9 cellular contexts compared by ENCODE assay signal in the genomic region with DNA sequence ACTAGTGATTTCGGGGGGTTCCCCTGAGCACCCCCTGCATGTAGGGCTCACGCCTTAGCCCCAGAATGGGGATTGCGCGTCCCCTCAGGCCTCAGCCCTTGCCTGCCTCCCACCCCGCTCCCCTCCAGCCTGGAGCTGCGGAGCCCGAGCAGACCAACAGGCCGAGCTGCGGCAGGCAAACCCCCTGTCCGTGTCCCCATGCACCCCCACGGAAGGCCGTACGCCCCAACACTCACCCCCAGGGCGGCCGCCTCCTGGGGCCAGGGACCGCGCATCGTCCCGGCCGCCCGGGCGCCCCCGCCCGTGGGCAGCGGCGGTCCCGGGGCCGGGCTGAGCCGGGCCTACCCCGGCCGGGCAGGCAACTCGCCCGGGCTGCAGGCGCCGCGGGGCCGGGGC. TPM values are rescaled to one million over a fixed set of nuclear protein-coding genes. Genes with fewer than 3 reads are reported as not detected.
DNase-seq lines count a peak whose midpoint lies in the region; ATAC-seq, FAIRE-seq and TF ChIP-seq lines count a peak whose summit lies in the region.
"Had no signal": no experiment of that assay in that cellular context is flagged by ENCODE, and none has a peak within 500 bp of the region (broad histone marks: within the 10 kb centered on the region; RNA-seq: fewer than 3 reads in every experiment).

No MANE protein-coding gene starts in this region.

- no peak for TF ChIP-seq CTCF in HFFc6 (IDR thresholded peaks at IDR 0.05)
- TF ChIP-seq CTCF in H1 (IDR thresholded peaks at IDR 0.05; ENCODE audit: control extremely low read depth in 1 of 3, insufficient read depth in 1 of 3, low read depth in 1 of 3, low read length in 3 of 3), result no peak
- TF ChIP-seq CTCF in omental fat pad (IDR thresholded peaks at IDR 0.05), result no peak

- H2BK12ac ChIP-seq in H1 (ENCODE audit: low read depth, low read length), result no peak overlapping the region

- H2BK20ac ChIP-seq in H1 (ENCODE audit: low read length), result no peak overlapping the region

- TF ChIP-seq EP300 in H1 (IDR thresholded peaks at IDR 0.05; ENCODE audit: borderline replicate concordance in 1 of 2, low read depth in 2 of 2, low read length in 2 of 2), result no peak

- H3K4me3 ChIP-seq in H1 (ENCODE audit: extremely low read depth in 1 of 4, insufficient read depth in 2 of 4, low read depth in 3 of 4, low read length in 4 of 4), result peak overlapping the region; percentile 41 to 75 (median 62)

- H2BK15ac ChIP-seq in H1 (ENCODE audit: low read length), result peak overlapping the region; percentile 88; the same call in 1 of the 2 replicates

- H3K9me3 Mint-ChIP-seq in HFFc6, result no peaks in the 10 kb centered on the region

- no peaks in the 10 kb centered on the region; a peak in 1 of 4 replicates for H3K9me3 ChIP-seq in H1 (ENCODE audit: insufficient read depth in 2 of 2, low read depth in 1 of 2, low read length in 1 of 2)

- H3K36me3 Mint-ChIP-seq in HFFc6 (ENCODE audit: low read depth), result no peaks in the 10 kb centered on the region

- H3K27ac Mint-ChIP-seq in HFFc6, result no peak overlapping the region

- no peak overlapping the region for H2AFZ ChIP-seq in H1 (ENCODE audit: low read length)

- H3K4me1 ChIP-seq in H1 (replicated peaks in 1 of 4; ENCODE audit: control insufficient read depth in 3 of 4, insufficient read depth in 4 of 4, low read length in 3 of 4), result peaks cover 0 to 5% (median under 1%) of the 10 kb centered on the region in 4 experiments; a peak in 2 of 7 replicates

- no peak for FAIRE-seq in H1 (lab: Jason Lieb, UNC)

- 3% methylated on average over 19 of the region's 37 CpGs; no CpG with 5 or more reads in 1 of the 2 experiments for WGBS in H1 (ENCODE audit: extremely low coverage in 1 of 2, insufficient coverage in 1 of 2, insufficient read length in 1 of 2, insufficient replicate concordance in 2 of 2, low coverage in 1 of 2, low lambda C conversion rate in 2 of 2, missing lambda C conversion rate in 1 of 2), 2 experiments

- no peaks in the 10 kb centered on the region for H3K79me2 ChIP-seq in H1 (ENCODE audit: control insufficient read depth in 1 of 2, insufficient read depth in 2 of 2, low read length in 2 of 2)

- POLR2A ChIA-PET in H1 (lab: Charles Lee; ENCODE audit: partially characterized antibody), result interaction anchor here (0.9 to 1.4 kb wide), 5 partner anchors 9 to 203 kb away, joined by 3 to 4 read pairs (median 4); no protein-coding TSS in a partner anchor

- no peaks in the 10 kb centered on the region for H3K36me3 ChIP-seq in H1 (ENCODE audit: control insufficient read depth in 2 of 4, insufficient read depth in 4 of 4, low read length in 3 of 4)

- H3K27ac ChIP-seq in H1 (ENCODE audit: low read depth, low read length), result no peak overlapping the region
- H3K27ac ChIP-seq: HL-60 had no signal

- no peak overlapping the region for H2AK5ac ChIP-seq in H1 (ENCODE audit: low read depth, low read length)

- H2BK5ac ChIP-seq in H1 (ENCODE audit: low read depth, low read length), result no peak overlapping the region

- H4K20me1 ChIP-seq in H1 (replicated peaks in 1 of 2; ENCODE audit: control insufficient read depth in 1 of 2, insufficient read depth in 2 of 2, low read length in 2 of 2), result peaks cover 0 to 5% of the 10 kb centered on the region in 2 experiments

- H3K9ac ChIP-seq in H1 (replicated peaks in 1 of 4; ENCODE audit: extremely low read depth in 1 of 4, low read depth in 3 of 4, low read length in 3 of 4), result no peak overlapping the region

- H3K79me1 ChIP-seq in H1 (ENCODE audit: low read depth, low read length), result no peaks in the 10 kb centered on the region

- H4K91ac ChIP-seq in H1 (replicated peaks; ENCODE audit: insufficient read length, low read length), result no peak overlapping the region

- peak overlapping the region; percentile 90; the same call in 1 of the 2 replicates for H3K4me3 Mint-ChIP-seq in HFFc6

- H3K27me3 ChIP-seq in H1 (replicated peaks in 1 of 4; ENCODE audit: control insufficient read depth in 3 of 4, extremely low read depth in 1 of 4, insufficient read depth in 3 of 4, low read length in 3 of 4), result peaks cover 0 to 12% (median 9%) of the 10 kb centered on the region in 4 experiments; a peak in 5 of 7 replicates

- no peak for TF ChIP-seq RAD21 in H1 (IDR thresholded peaks at IDR 0.05 in 1 of 2, conservative IDR thresholded peaks at IDR 0.05 in 1 of 2; ENCODE audit: low read depth in 2 of 2, low read length in 2 of 2)

- no peak overlapping the region for H3K56ac ChIP-seq in H1 (replicated peaks; ENCODE audit: insufficient read length, low read depth, low read length)

- peak overlapping the region; percentile 75 for H3K4ac ChIP-seq in H1 (replicated peaks; ENCODE audit: insufficient read length, low read depth, low read length)

- H3K4me1 Mint-ChIP-seq in HFFc6 (ENCODE audit: low read depth), result 0 out of 2 replicates have a peak, but pooled peaks cover 5% of the 10 kb centered on the region

- H3K23ac ChIP-seq in H1 (ENCODE audit: insufficient read length), result no peak overlapping the region

- H3K18ac ChIP-seq in H1 (ENCODE audit: extremely low read depth, low read length), result no peak overlapping the region; the same call in 1 of the 2 replicates

- no peak overlapping the region for H3K14ac ChIP-seq in H1 (ENCODE audit: insufficient read length)

- CTCF ChIA-PET in H1 (lab: Charles Lee; ENCODE audit: partially characterized antibody), result interaction anchor here (0.6 to 8.5 kb wide), 39 partner anchors 10 to 399 kb away, joined by 3 to 126 read pairs (median 6); no protein-coding TSS in a partner anchor

- peaks cover 6% of the 10 kb centered on the region; the same call in 1 of the 2 replicates for H3K23me2 ChIP-seq in H1 (ENCODE audit: low read depth, low read length)

- H4K8ac ChIP-seq in H1 (ENCODE audit: extremely low read depth, insufficient read depth, low read length), result no peak overlapping the region

- TF ChIP-seq POLR2A in H1 (IDR thresholded peaks at IDR 0.05; ENCODE audit: control extremely low read depth in 1 of 2, low read depth in 2 of 2, low read length in 2 of 2), result no peak

- H2BK120ac ChIP-seq in H1 (replicated peaks; ENCODE audit: low read depth, low read length), result no peak overlapping the region

- peak overlapping the region; percentile 50 to 97 for H3K4me2 ChIP-seq in H1 (ENCODE audit: insufficient read depth in 1 of 2, low read depth in 2 of 2, low read length in 2 of 2)

- peaks cover 32% of the 10 kb centered on the region for H3K27me3 Mint-ChIP-seq in HFFc6 (ENCODE audit: insufficient read depth)

- DNase-seq in 8988T (peak; percentile 66), HFFc6 (no peak), H1 (ENCODE audit: low read depth in 1 of 2, low spot score in 2 of 2) (peak in 1 of 2 experiments; percentile 71), omental fat pad (ENCODE audit: low spot score) (no peak), hepatic stellate cell (ENCODE audit: low spot score) (no peak), SHP77 (lab: John Stamatoyannopoulos, UW) (no peak)

- no peak overlapping the region for H4K5ac ChIP-seq in H1 (ENCODE audit: insufficient read length, low read depth, low read length)

- ATAC-seq in omental fat pad (ENCODE audit: low FRiP score), result peak; percentile 25
- no peak for ATAC-seq in GM19035 (IDR thresholded peaks at IDR 0.05; ENCODE audit: unreplicated experiment)
- no peak for ATAC-seq in GM18873 (IDR thresholded peaks at IDR 0.05; ENCODE audit: low FRiP score, unreplicated experiment)

TF ChIP-seq in H1, 55 proteins besides CTCF, POLR2A, EP300 and RAD21:
- no peak for TF ChIP-seq CEBPB (IDR thresholded peaks at IDR 0.05; ENCODE audit: low read depth, low read length)
- no peak for TF ChIP-seq ASH2L (IDR thresholded peaks at IDR 0.05; ENCODE audit: low read length)
- no peak for TF ChIP-seq FOSL1 (IDR thresholded peaks at IDR 0.05; ENCODE audit: insufficient read depth, low read depth, low read length)
- no peak for TF ChIP-seq KDM4A (IDR thresholded peaks at IDR 0.05; ENCODE audit: low read depth, low read length, severe bottlenecking)
- TF ChIP-seq PHF8 (conservative IDR thresholded peaks at IDR 0.05; ENCODE audit: low read depth, low read length), result no peak
- no peak for TF ChIP-seq POLR2AphosphoS5 (IDR thresholded peaks at IDR 0.05; ENCODE audit: low read depth, low read length)

RNA-seq across cellular contexts. Expression of gene KCNB1, which starts 1.2 kb away (rescaled TPM):
- total RNA-seq in HFFc6 (2021; fragmentation: NEBNext Ultra II Directional; extraction: Animal tissue kit (Norgen Biotek cat#: 25700)), result 1 to 10 TPM in 1 of 6 experiments, under 1 TPM in 5; 0.05 to 1.2 (median 0.20) TPM
- 0.58 and 0.59 TPM in 2 replicates for total RNA-seq in H1 (2021; fragmentation: NEBNext Ultra II Directional; extraction: Animal tissue kit (Norgen Biotek cat#: 25700))
- 0.47 and 0.67 TPM in 2 replicates for polyA plus RNA-seq in H1 (2011; rRNA removed)
- polyA plus RNA-seq in H1 (2011; cell fraction: cytosol; rRNA removed), result 0.56 TPM
- 1.0 TPM for polyA plus RNA-seq in H1 (2011; cell fraction: nucleus; rRNA removed)
- polyA plus RNA-seq in H1 (2012, experiment 1 of 2), result 0.54 to 4.4 TPM (median 0.65 TPM) in 4 replicates
- 0.12 TPM for polyA plus RNA-seq in H1 (2012, experiment 2 of 2)
- 0.28 TPM for polyA plus RNA-seq in H1 (2013, experiment 1 of 2)
- polyA plus RNA-seq in H1 (2013, experiment 2 of 2), result 0.35 TPM
- polyA minus RNA-seq in H1 (2011; rRNA and poly(A)+ RNA removed), result 1.7 and 6.4 TPM in 2 replicates
- polyA minus RNA-seq in H1 (2011; cell fraction: cytosol; rRNA and poly(A)+ RNA removed), result 1.4 TPM
- 1.7 TPM for polyA minus RNA-seq in H1 (2011; cell fraction: nucleus; rRNA and poly(A)+ RNA removed)
- total RNA-seq in omental fat pad, result 10 to 100 TPM; 15.0 to 34.4 (median 22.9) TPM

Comparison
In these comparisons a context has a peak if more than half of its experiments do, and no peak if none do; other contexts are left out.
1. RNA of gene KCNB1, which starts 1.2 kb away (total RNA-seq): 15.0 to 34.4 TPM in omental fat pad; 0.58 to 0.59 TPM in H1 and 0.05 to 1.2 TPM in HFFc6; every median in the first group is over 4 times any median in the second.